20 cellular contexts compared by ENCODE assay signal in the genomic region with DNA sequence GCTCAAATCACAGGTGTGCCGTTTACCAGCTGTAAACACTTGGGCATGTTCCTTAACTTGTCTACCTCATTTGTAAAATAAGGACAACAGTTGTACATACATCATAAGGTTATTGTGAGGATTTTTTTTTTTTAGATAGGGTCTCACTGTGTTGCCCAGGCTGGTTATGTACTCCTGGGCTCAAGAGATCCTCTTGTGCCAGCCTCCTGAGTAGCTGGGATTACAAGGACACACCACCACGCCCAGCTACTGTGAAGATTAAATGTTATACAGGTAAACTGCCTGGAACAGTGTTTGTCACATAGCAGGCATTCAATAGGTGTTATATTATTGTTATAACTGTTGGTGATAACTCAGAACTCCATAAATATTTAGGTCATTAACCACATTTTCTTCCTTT. TPM values are rescaled to one million over a fixed set of nuclear protein-coding genes. Genes with fewer than 3 reads are reported as not detected.
DNase-seq lines count a peak whose midpoint lies in the region; ATAC-seq, FAIRE-seq and TF ChIP-seq lines count a peak whose summit lies in the region.
"Had no signal": no experiment of that assay in that cellular context is flagged by ENCODE, and none has a peak within 500 bp of the region (broad histone marks: within the 10 kb centered on the region; RNA-seq: fewer than 3 reads in every experiment).

No MANE protein-coding gene starts in this region.

- peaks cover 34% of the 10 kb centered on the region for H4K20me1 ChIP-seq in HepG2 (ENCODE audit: insufficient read depth, low read length)

- TF ChIP-seq CTCF in HepG2 (CRISPR knock-in tag; IDR thresholded peaks at IDR 0.05) = no peak
- no peak for TF ChIP-seq CTCF in right lobe of liver (IDR thresholded peaks at IDR 0.05)

- H3K4me3 ChIP-seq in HepG2 (replicated peaks in 1 of 3; ENCODE audit: insufficient read depth in 1 of 3, low read depth in 2 of 3, low read length in 3 of 3) (no peak overlapping the region), right lobe of liver (no peak overlapping the region)
- H3K4me3 ChIP-seq: A549 had no signal

- 92% methylated on average over 2 of the region's 2 CpGs for WGBS in HepG2 (ENCODE audit: low lambda C conversion rate)
- 94% methylated on average over 2 of the region's 2 CpGs for WGBS in right lobe of liver (ENCODE audit: insufficient coverage, low coverage, low lambda C conversion rate, missing lambda C conversion rate)

- H3K27ac ChIP-seq in HepG2 (ENCODE audit: extremely low read length, insufficient read depth, low read length) (no peak overlapping the region), right lobe of liver (no peak overlapping the region), substantia nigra (ENCODE audit: low read depth, low read length, poor library complexity, severe bottlenecking) (peak overlapping the region; percentile 73)
- H3K27ac ChIP-seq: 22Rv1, A549, C4-2B had no signal

- no peak for FAIRE-seq in HepG2 (lab: Jason Lieb, UNC)
- FAIRE-seq: A549, D721Med, G401.6, GM12891 had no signal

- H3K4me1 ChIP-seq in HepG2 (ENCODE audit: insufficient read depth, low read length) = peaks cover 44% of the 10 kb centered on the region
- H3K4me1 ChIP-seq in right lobe of liver = peaks cover 0 to 64% (median 11%) of the 10 kb centered on the region in 4 donors

- CTCF ChIA-PET in HepG2 (lab: Yijun Ruan, JAX; ENCODE audit: low intra/inter-chr PET ratio, low total read pairs) = no interaction called here

- H3K79me2 ChIP-seq in HepG2 (ENCODE audit: insufficient read depth, low read length) = peaks cover 89% of the 10 kb centered on the region

- peaks cover 2 to 9% of the 10 kb centered on the region in 2 experiments; a peak in 2 of 5 replicates for H3K36me3 ChIP-seq in HepG2 (replicated peaks in 1 of 2; ENCODE audit: control insufficient read depth in 1 of 2, insufficient read depth in 2 of 2, low read length in 2 of 2)
- no peaks in the 10 kb centered on the region for H3K36me3 ChIP-seq in right lobe of liver

- no peak overlapping the region for H3K9ac ChIP-seq in HepG2 (ENCODE audit: insufficient read depth, low read depth, low read length)

- POLR2A ChIA-PET in HepG2 (lab: Yijun Ruan, JAX) = interaction anchor here (0.6 kb wide), 1 partner anchor 174 kb away, joined by 3 read pairs; no protein-coding TSS in a partner anchor

- BruUV-seq in HepG2 (replicated peaks; lab: Mats Ljungman, UMichigan) = no TSS peak

- no peak for TF ChIP-seq POLR2A in HepG2 (IDR thresholded peaks at IDR 0.05; ENCODE audit: insufficient read depth in 1 of 2, low read depth in 2 of 2, low read length in 2 of 2)
- no peak for TF ChIP-seq POLR2A in right lobe of liver (IDR thresholded peaks at IDR 0.05)

- no peak overlapping the region for H3K4me2 ChIP-seq in HepG2 (ENCODE audit: low read depth, low read length)
- H3K4me2 ChIP-seq: A549 had no signal

- intact Hi-C loops in HepG2 (cut with micrococcal nuclease; ENCODE audit: unreplicated experiment) = no loop called here
- intact Hi-C loops in right lobe of liver (cut with DNase I) = no loop called here
- intact Hi-C loops in left colon (cut with DNase I, micrococcal nuclease) = no loop called here

- DNase-seq in HepG2 (ENCODE audit: low spot score) (no peak), right lobe of liver (no peak), left colon (no peak), substantia nigra (lab: John Stamatoyannopoulos, UW) (no peak), KG1 (lab: John Stamatoyannopoulos, UW) (no peak), medulla oblongata (ENCODE audit: extremely low spot score) (no peak), SW 1271 (lab: John Stamatoyannopoulos, UW) (no peak), inferior parietal cortex (ENCODE audit: extremely low spot score) (no peak)
- DNase-seq: AML-193; Caco-2; CD4-positive, alpha-beta T cell; GOT3; H7 had no signal

- in situ Hi-C loops in HepG2 (cut with HindIII; ENCODE audit: extremely low pct_ligation_motif_present, low pct_unique_long_range_greater_than_20kb) = no loop called here

- no peaks in the 10 kb centered on the region for H3K27me3 ChIP-seq in HepG2 (ENCODE audit: control insufficient read depth in 1 of 2, insufficient read depth in 2 of 2, low read length in 2 of 2)
- H3K27me3 ChIP-seq in right lobe of liver = no peaks in the 10 kb centered on the region

- no peak for TF ChIP-seq RAD21 in HepG2 (CRISPR knock-in tag; IDR thresholded peaks at IDR 0.05)

- H3K9me3 ChIP-seq in HepG2 (ENCODE audit: low read length) = no peaks in the 10 kb centered on the region
- no peaks in the 10 kb centered on the region for H3K9me3 ChIP-seq in right lobe of liver
- H3K9me3 ChIP-seq: A549, Caco-2 had no signal

- ATAC-seq in HepG2 (no peak), right lobe of liver (no peak), left colon (peak; percentile 61)
- ATAC-seq: A549, HCT116 had no signal

- H2AFZ ChIP-seq in HepG2 (ENCODE audit: low read length) = no peak overlapping the region

- TF ChIP-seq EP300 in HepG2 (IDR thresholded peaks at IDR 0.05; ENCODE audit: low read depth in 2 of 2, low read length in 2 of 2) (no peak), HepG2 (CRISPR knock-in tag; IDR thresholded peaks at IDR 0.05; ENCODE audit: borderline replicate concordance) (no peak)

TF ChIP-seq in HepG2, 621 proteins besides CTCF, POLR2A, EP300 and RAD21 (continues in another document):
- TF ChIP-seq, protein P1, sequence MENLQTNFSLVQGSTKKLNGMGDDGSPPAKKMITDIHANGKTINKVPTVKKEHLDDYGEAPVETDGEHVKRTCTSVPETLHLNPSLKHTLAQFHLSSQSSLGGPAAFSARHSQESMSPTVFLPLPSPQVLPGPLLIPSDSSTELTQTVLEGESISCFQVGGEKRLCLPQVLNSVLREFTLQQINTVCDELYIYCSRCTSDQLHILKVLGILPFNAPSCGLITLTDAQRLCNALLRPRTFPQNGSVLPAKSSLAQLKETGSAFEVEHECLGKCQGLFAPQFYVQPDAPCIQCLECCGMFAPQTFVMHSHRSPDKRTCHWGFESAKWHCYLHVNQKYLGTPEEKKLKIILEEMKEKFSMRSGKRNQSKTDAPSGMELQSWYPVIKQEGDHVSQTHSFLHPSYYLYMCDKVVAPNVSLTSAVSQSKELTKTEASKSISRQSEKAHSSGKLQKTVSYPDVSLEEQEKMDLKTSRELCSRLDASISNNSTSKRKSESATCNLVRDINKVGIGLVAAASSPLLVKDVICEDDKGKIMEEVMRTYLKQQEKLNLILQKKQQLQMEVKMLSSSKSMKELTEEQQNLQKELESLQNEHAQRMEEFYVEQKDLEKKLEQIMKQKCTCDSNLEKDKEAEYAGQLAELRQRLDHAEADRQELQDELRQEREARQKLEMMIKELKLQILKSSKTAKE (CRISPR knock-in tag; IDR thresholded peaks at IDR 0.05; ENCODE audit: borderline replicate concordance) = no peak
- peak; percentile 78 for TF ChIP-seq ZNF121 (CRISPR knock-in tag; IDR thresholded peaks at IDR 0.05)

RNA-seq across cellular contexts. Expression of gene TMED10, which starts 12.7 kb away (rescaled TPM):
- total RNA-seq in HepG2 (2016; rRNA removed; fragmentation: Illumina TruSeq; extraction: Trizol) = 183 and 311 TPM in 2 replicates
- total RNA-seq in HepG2 (2016; cell fraction: cytosol; rRNA removed; fragmentation: Illumina TruSeq; extraction: Trizol; ENCODE audit: low read depth) = 31.8 and 36.6 TPM in 2 replicates
- total RNA-seq in HepG2 (2016; cell fraction: insoluble cytoplasmic fraction; rRNA removed; fragmentation: Illumina TruSeq; extraction: Trizol) = 191 and 318 TPM in 2 replicates
- total RNA-seq in HepG2 (2016; cell fraction: membrane; rRNA removed; fragmentation: Illumina TruSeq; extraction: Trizol) = 62.0 and 63.6 TPM in 2 replicates
- 252 and 291 TPM in 2 replicates for total RNA-seq in HepG2 (2016; cell fraction: nucleus; rRNA removed; fragmentation: Illumina TruSeq; extraction: Trizol)
- 292 and 377 TPM in 2 replicates for polyA plus RNA-seq in HepG2 (2011; rRNA removed)
- polyA plus RNA-seq in HepG2 (2011; cell fraction: cytosol; rRNA removed) = 308 and 326 TPM in 2 replicates
- 81.4 and 84.1 TPM in 2 replicates for polyA plus RNA-seq in HepG2 (2011; cell fraction: nucleus; rRNA removed)
- 131 and 139 TPM in 2 replicates for polyA plus RNA-seq in HepG2 (2012)
- 36.6 and 41.3 TPM in 2 replicates for polyA plus RNA-seq in HepG2 (2016; cell fraction: cytosol; fragmentation: Illumina TruSeq; extraction: Trizol; ENCODE audit: low read depth)
- 162 and 165 TPM in 2 replicates for polyA plus RNA-seq in HepG2 (2016; cell fraction: insoluble cytoplasmic fraction; fragmentation: Illumina TruSeq; extraction: Trizol; ENCODE audit: low read depth)
- polyA plus RNA-seq in HepG2 (2016; cell fraction: membrane; fragmentation: Illumina TruSeq; extraction: Trizol; ENCODE audit: low read depth) = 58.6 and 59.0 TPM in 2 replicates
- polyA plus RNA-seq in HepG2 (2016; cell fraction: nucleus; fragmentation: Illumina TruSeq; extraction: Trizol; ENCODE audit: insufficient read depth, low read depth) = 306 and 326 TPM in 2 replicates
- 546 and 919 TPM in 2 replicates for polyA minus RNA-seq in HepG2 (2011; rRNA and poly(A)+ RNA removed; ENCODE audit: low replicate concordance)
- polyA minus RNA-seq in HepG2 (2011; cell fraction: cytosol; rRNA and poly(A)+ RNA removed) = 247 and 332 TPM in 2 replicates
- polyA minus RNA-seq in HepG2 (2011; cell fraction: nucleus; rRNA and poly(A)+ RNA removed) = 78.8 and 85.5 TPM in 2 replicates
- 100 to 1,000 TPM; 205 to 296 (median 279) TPM for total RNA-seq in right lobe of liver
- 100 to 1,000 TPM; 333 to 360 TPM for total RNA-seq in left colon

RNA-seq across cellular contexts. Expression of gene NEK9, which starts 36.8 kb away (rescaled TPM):
- 16.5 and 29.4 TPM in 2 replicates for total RNA-seq in HepG2 (2016; rRNA removed; fragmentation: Illumina TruSeq; extraction: Trizol)
- total RNA-seq in HepG2 (2016; cell fraction: cytosol; rRNA removed; fragmentation: Illumina TruSeq; extraction: Trizol; ENCODE audit: low read depth) = 8.6 and 9.3 TPM in 2 replicates
- 17.5 and 29.6 TPM in 2 replicates for total RNA-seq in HepG2 (2016; cell fraction: insoluble cytoplasmic fraction; rRNA removed; fragmentation: Illumina TruSeq; extraction: Trizol)
- 11.8 and 12.2 TPM in 2 replicates for total RNA-seq in HepG2 (2016; cell fraction: membrane; rRNA removed; fragmentation: Illumina TruSeq; extraction: Trizol)
- 25.2 and 29.4 TPM in 2 replicates for total RNA-seq in HepG2 (2016; cell fraction: nucleus; rRNA removed; fragmentation: Illumina TruSeq; extraction: Trizol)
- 27.3 and 32.1 TPM in 2 replicates for polyA plus RNA-seq in HepG2 (2011; rRNA removed)
- polyA plus RNA-seq in HepG2 (2011; cell fraction: cytosol; rRNA removed) = 17.4 and 19.0 TPM in 2 replicates
- 69.4 and 74.5 TPM in 2 replicates for polyA plus RNA-seq in HepG2 (2011; cell fraction: nucleus; rRNA removed)
- polyA plus RNA-seq in HepG2 (2012) = 30.8 and 31.9 TPM in 2 replicates
- polyA plus RNA-seq in HepG2 (2016; cell fraction: cytosol; fragmentation: Illumina TruSeq; extraction: Trizol; ENCODE audit: low read depth) = 0.96 and 1.7 TPM in 2 replicates
- polyA plus RNA-seq in HepG2 (2016; cell fraction: insoluble cytoplasmic fraction; fragmentation: Illumina TruSeq; extraction: Trizol; ENCODE audit: low read depth) = 32.5 and 34.6 TPM in 2 replicates
- 4.7 and 5.0 TPM in 2 replicates for polyA plus RNA-seq in HepG2 (2016; cell fraction: membrane; fragmentation: Illumina TruSeq; extraction: Trizol; ENCODE audit: low read depth)
- 60.6 and 64.1 TPM in 2 replicates for polyA plus RNA-seq in HepG2 (2016; cell fraction: nucleus; fragmentation: Illumina TruSeq; extraction: Trizol; ENCODE audit: insufficient read depth, low read depth)
- polyA minus RNA-seq in HepG2 (2011; rRNA and poly(A)+ RNA removed; ENCODE audit: low replicate concordance) = 33.3 and 65.4 TPM in 2 replicates
- polyA minus RNA-seq in HepG2 (2011; cell fraction: cytosol; rRNA and poly(A)+ RNA removed) = 16.4 and 19.4 TPM in 2 replicates
- polyA minus RNA-seq in HepG2 (2011; cell fraction: nucleus; rRNA and poly(A)+ RNA removed) = 42.6 and 47.6 TPM in 2 replicates
- total RNA-seq in right lobe of liver = 10 to 100 TPM; 22.2 to 56.8 (median 39.6) TPM
- 10 to 100 TPM; 44.8 to 47.6 TPM for total RNA-seq in left colon
